Comparison of ENCODE assay signal across 8 cellular contexts in the genomic region with DNA sequence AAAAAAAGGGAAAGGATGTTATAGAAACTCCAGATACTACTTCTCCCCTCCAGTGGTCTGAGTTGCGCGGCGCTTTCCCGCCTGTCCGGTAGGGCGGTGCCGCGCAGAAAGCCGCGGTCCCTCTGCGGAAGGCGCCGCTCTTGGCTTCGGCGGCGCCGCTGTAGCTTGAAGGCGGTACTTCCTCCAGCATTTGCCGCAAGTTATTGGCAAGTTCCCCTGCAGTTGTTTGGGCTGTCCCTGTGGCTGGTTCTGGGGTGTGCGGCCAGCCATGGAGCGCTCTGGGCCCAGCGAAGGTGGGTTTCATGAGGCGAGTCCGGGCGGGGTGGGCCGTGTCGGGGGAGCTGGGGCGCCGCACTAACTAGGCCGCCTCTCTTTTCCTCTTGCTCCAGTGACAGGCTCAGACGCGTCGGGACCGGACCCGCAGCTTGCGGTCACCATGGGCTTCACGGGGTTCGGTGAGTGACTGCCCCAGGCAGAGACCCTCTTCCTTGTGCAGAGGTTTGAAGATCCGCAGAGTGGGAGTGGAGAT. TPM values are rescaled to one million over a fixed set of nuclear protein-coding genes. Genes with fewer than 3 reads are reported as not detected.
DNase-seq lines count a peak whose midpoint lies in the region; ATAC-seq and TF ChIP-seq lines count a peak whose summit lies in the region.
"Not testable (repeated sequence)": the region's sequence is repeated elsewhere in the genome, so short reads cannot be mapped to it uniquely, and the experiment has no call there.

A gene (plus strand): TSS at position 219 of the 529 bp plus-strand sequence. CDS start 50 bp downstream, at position 269.

- peak within 1 kb of the TSS; percentile 98 for H3K4me3 Mint-ChIP-seq in glutamatergic neuron (ENCODE audit: unreplicated experiment)

- not testable (repeated sequence) for H3K27me3 ChIP-seq in ovary, thyroid gland

- peak within 1 kb of the TSS; percentile 94 for H3K4me3 ChIP-seq in ovary
- peak within 1 kb of the TSS; percentile 28 to 71 (median 59) for H3K4me3 ChIP-seq in thyroid gland (replicated peaks in 1 of 3)

- 0 to 1% (median 0%) methylated on average over 38 to 39 of the region's 39 CpGs for WGBS in ovary, 3 donors
- 0 to 1% methylated on average over 20 to 39 of the region's 39 CpGs for WGBS in thyroid gland, 2 donors

- H3K4me1 ChIP-seq in ovary (ENCODE audit: insufficient read depth); thyroid gland: not testable (repeated sequence)

- intact Hi-C loops in ovary (cut with DNase I); thyroid gland (cut with DNase I): not testable (repeated sequence)

- H3K27me3 Mint-ChIP-seq in glutamatergic neuron (ENCODE audit: unreplicated experiment), result not testable (repeated sequence)

- not testable (repeated sequence) for H3K27ac ChIP-seq in ovary
- peak within 1 kb of the TSS in 1 of 3 donors; percentile 47 for H3K27ac ChIP-seq in thyroid gland

- ATAC-seq in HG02588 (IDR thresholded peaks at IDR 0.05; ENCODE audit: unreplicated experiment), result peak; percentile 99
- ATAC-seq in activated naive CD4-positive, alpha-beta T cell treated with anti-CD3 and anti-CD28 coated beads, Interleukin-2, amount 50 U/mL, for 72 hours, result peak; percentile 95 to 99

- H3K27ac Mint-ChIP-seq in activated naive CD4-positive, alpha-beta T cell treated with anti-CD3 and anti-CD28 coated beads, Interleukin-2, amount 50 U/mL, for 72 hours, result peak within 1 kb of the TSS; percentile 86
- H3K27ac Mint-ChIP-seq in glutamatergic neuron (ENCODE audit: unreplicated experiment), result peak within 1 kb of the TSS; percentile 50

- H3K36me3 Mint-ChIP-seq in activated naive CD4-positive, alpha-beta T cell treated with anti-CD3 and anti-CD28 coated beads, Interleukin-2, amount 50 U/mL, for 72 hours; glutamatergic neuron (ENCODE audit: unreplicated experiment): not testable (repeated sequence)

- DNase-seq in GM10266 (ENCODE audit: extremely low spot score), result peak; percentile 66
- peak; percentile 61 for DNase-seq in NCI-H1048 (lab: John Stamatoyannopoulos, UW)
- peak; percentile 57 for DNase-seq in SKM-1 (lab: John Stamatoyannopoulos, UW; ENCODE audit: unreplicated experiment)
- DNase-seq in activated naive CD4-positive, alpha-beta T cell treated with anti-CD3 and anti-CD28 coated beads, Interleukin-2, amount 50 U/mL, for 72 hours (ENCODE audit: low spot score in 2 of 2), result peak; percentile 78
- DNase-seq in glutamatergic neuron, result peak; percentile 84
- DNase-seq in ovary, result peak; percentile 79 to 88 (median 83)
- DNase-seq in thyroid gland, result peak; percentile 82 to 86

- not testable (repeated sequence) for TF ChIP-seq EP300 in ovary (IDR thresholded peaks at IDR 0.05)

- not testable (repeated sequence) for H3K9me3 ChIP-seq in ovary, thyroid gland

- peak; percentile 87 for TF ChIP-seq CTCF in GM10266 (IDR thresholded peaks at IDR 0.05; ENCODE audit: control insufficient read depth, insufficient read depth, low read depth, missing control alignments)
- peak; percentile 28 for TF ChIP-seq CTCF in glutamatergic neuron (IDR thresholded peaks at IDR 0.05; ENCODE audit: partially characterized antibody, unreplicated experiment)
- TF ChIP-seq CTCF in ovary (IDR thresholded peaks at IDR 0.05), result peak in 2 of 3 donors; percentile 41 to 59
- peak in 5 of 6 experiments; percentile 18 to 93 (median 63) for TF ChIP-seq CTCF in thyroid gland (IDR thresholded peaks at IDR 0.05)

- not testable (repeated sequence) for H3K36me3 ChIP-seq in ovary
- H3K36me3 ChIP-seq in thyroid gland, result peaks cover 5 to 18% of the 10 kb centered on the region in 2 donors

- H3K9me3 Mint-ChIP-seq in activated naive CD4-positive, alpha-beta T cell treated with anti-CD3 and anti-CD28 coated beads, Interleukin-2, amount 50 U/mL, for 72 hours; glutamatergic neuron (ENCODE audit: unreplicated experiment): not testable (repeated sequence)

- not testable (repeated sequence) for TF ChIP-seq POLR2A in ovary (IDR thresholded peaks at IDR 0.05)
- TF ChIP-seq POLR2A in thyroid gland (IDR thresholded peaks at IDR 0.05), result peak in 1 of 2 donors; percentile 48

- not testable (repeated sequence) for H3K4me1 Mint-ChIP-seq in glutamatergic neuron (ENCODE audit: low read depth, unreplicated experiment)

RNA-seq across cellular contexts. Expression of the gene that starts here (rescaled TPM):
- total RNA-seq in activated naive CD4-positive, alpha-beta T cell treated with anti-CD3 and anti-CD28 coated beads, Interleukin-2, amount 50 U/mL, for 72 hours, result 10 to 100 TPM; 22.7 to 35.8 TPM
- 38.1 TPM for total RNA-seq in glutamatergic neuron (ENCODE audit: unreplicated experiment)
- total RNA-seq in ovary, result 10 to 100 TPM; 21.9 to 36.5 (median 31.7) TPM
- polyA plus RNA-seq in ovary, result 10 to 100 TPM; 20.9 to 27.3 TPM
- 100 to 1,000 TPM in 1 of 4 donors, 10 to 100 TPM in 3; 31.3 to 103 (median 33.5) TPM for total RNA-seq in thyroid gland

Comparison
In these comparisons a context has a peak if more than half of its experiments do, and no peak if none do; other contexts are left out.
1. CTCF ChIP-seq: peak in every context shown above with its lines; median percentile 87 in GM10266; 63 in thyroid gland; 50 in ovary; 28 in glutamatergic neuron.